1 cellular context compared by ENCODE assay signal in genomic region chr3:120357807-120358206, GRCh38.
TF ChIP-seq lines count a peak whose summit lies in the region.

No MANE protein-coding gene starts in this region.

TF ChIP-seq in HCT116, 20 proteins besides CTCF, POLR2A, EP300 and RAD21:
- TF ChIP-seq SP1 (IDR thresholded peaks at IDR 0.05; ENCODE audit: low read depth), result no peak
